In genomic region chr3:99928758-99929408, GRCh38 we compare ENCODE assay signal across 12 cellular contexts.
A peak's percentile ranks its signal among the peaks of the same experiment; 100 is the strongest.
DNase-seq lines count a peak whose midpoint lies in the region; ATAC-seq and TF ChIP-seq lines count a peak whose summit lies in the region.
"Had no signal": no experiment of that assay in that cellular context is flagged by ENCODE, and none has a peak within 500 bp of the region (broad histone marks: within the 10 kb centered on the region; RNA-seq: fewer than 3 reads in every experiment).

No MANE protein-coding gene starts in this region.

- H3K4me1 ChIP-seq in SK-N-SH (ENCODE audit: control insufficient read depth in 1 of 2, insufficient read depth in 2 of 2, low read depth in 1 of 2, low read length in 1 of 2) (peaks cover 6 to 18% of the 10 kb centered on the region in 2 experiments; a peak in 3 of 4 replicates), heart left ventricle (peaks cover 0 to 56% (median 32%) of the 10 kb centered on the region in 12 donors), parathyroid adenoma (peaks cover 11% of the 10 kb centered on the region), ovary (ENCODE audit: insufficient read depth) (peaks cover 8% of the 10 kb centered on the region), right lobe of liver (no peaks in the 10 kb centered on the region)

- H3K27me3 ChIP-seq in SK-N-SH (ENCODE audit: insufficient read depth) (no peaks in the 10 kb centered on the region), heart left ventricle (no peaks in the 10 kb centered on the region), parathyroid adenoma (ENCODE audit: control insufficient read depth, insufficient read depth, low read length) (no peaks in the 10 kb centered on the region), ovary (no peaks in the 10 kb centered on the region), right lobe of liver (no peaks in the 10 kb centered on the region)

- TF ChIP-seq EP300 in SK-N-SH (IDR thresholded peaks at IDR 0.05; ENCODE audit: borderline replicate concordance in 1 of 2, low read depth in 1 of 2, low read length in 1 of 2): no peak
- no peak for TF ChIP-seq EP300 in ovary (IDR thresholded peaks at IDR 0.05)

- WGBS in SK-N-SH (ENCODE audit: low lambda C conversion rate): 93% methylated on average over 4 of the region's 4 CpGs
- 48 to 54% (median 50%) methylated on average over 4 of the region's 4 CpGs for WGBS in heart left ventricle, 4 donors
- 32 to 41% (median 39%) methylated on average over 4 of the region's 4 CpGs for WGBS in ovary, 3 donors
- 69% methylated on average over 4 of the region's 4 CpGs for WGBS in right lobe of liver (ENCODE audit: insufficient coverage, low coverage, low lambda C conversion rate, missing lambda C conversion rate)

- no peaks in the 10 kb centered on the region for H3K79me2 ChIP-seq in SK-N-SH (ENCODE audit: insufficient read depth)
- H3K79me2 ChIP-seq in parathyroid adenoma: no peaks in the 10 kb centered on the region

- no peaks in the 10 kb centered on the region for H3K36me3 ChIP-seq in SK-N-SH (replicated peaks in 1 of 2; ENCODE audit: control insufficient read depth in 1 of 2, insufficient read depth in 2 of 2, low read length in 1 of 2)
- no peaks in the 10 kb centered on the region for H3K36me3 ChIP-seq in heart left ventricle
- H3K36me3 ChIP-seq in parathyroid adenoma (ENCODE audit: control insufficient read depth, insufficient read depth, low read length): no peaks in the 10 kb centered on the region
- H3K36me3 ChIP-seq in ovary: no peaks in the 10 kb centered on the region
- H3K36me3 ChIP-seq in right lobe of liver: no peaks in the 10 kb centered on the region

- H3K4me3 ChIP-seq in SK-N-SH (ENCODE audit: low read depth in 2 of 2, low read length in 1 of 2) (no peak overlapping the region), heart left ventricle (no peak overlapping the region), parathyroid adenoma (ENCODE audit: low read depth, low read length) (no peak overlapping the region), ovary (no peak overlapping the region), right lobe of liver (no peak overlapping the region)

- intact Hi-C loops in heart left ventricle (cut with DNase I): loop anchor here in 4 of 10 donors (5.0 to 10.0 kb wide), 4 partner anchors 54 to 326 kb away; no protein-coding TSS in a partner anchor
- intact Hi-C loops in ovary (cut with DNase I): no loop called here
- intact Hi-C loops in right lobe of liver (cut with DNase I): no loop called here

- H3K9me2 ChIP-seq in SK-N-SH: no peaks in the 10 kb centered on the region

- TF ChIP-seq POLR2A in heart left ventricle (IDR thresholded peaks at IDR 0.05) (no peak), ovary (IDR thresholded peaks at IDR 0.05) (no peak), right lobe of liver (IDR thresholded peaks at IDR 0.05) (no peak)

- no peaks in the 10 kb centered on the region for H3K9me3 ChIP-seq in SK-N-SH
- no peaks in the 10 kb centered on the region for H3K9me3 ChIP-seq in heart left ventricle
- H3K9me3 ChIP-seq in parathyroid adenoma (ENCODE audit: control insufficient read depth, low read length): no peaks in the 10 kb centered on the region
- H3K9me3 ChIP-seq in ovary: no peaks in the 10 kb centered on the region
- no peaks in the 10 kb centered on the region for H3K9me3 ChIP-seq in right lobe of liver

- H3K9ac ChIP-seq in SK-N-SH: no peak overlapping the region
- H3K9ac ChIP-seq in parathyroid adenoma: no peak overlapping the region

- POLR2A ChIA-PET in SK-N-SH (lab: Yijun Ruan, JAX): no interaction called here

- DNase-seq in SK-N-SH (no peak), heart left ventricle (no peak), NCI-H1694 (lab: John Stamatoyannopoulos, UW) (no peak), ovary (no peak), right lobe of liver (no peak)
- DNase-seq: CD4-positive, CD25-positive, alpha-beta regulatory T cell; NCI-H187 treated with DMSO at 0.1 percent for 48 hours; NCI-H510A treated with DMSO at 0.1 percent for 48 hours had no signal

- ATAC-seq in SK-N-SH treated with all-trans-retinoic acid at 6 μM for 48 hours: no peak
- ATAC-seq in heart left ventricle: peak in 3 of 4 donors; percentile 35 to 69 (median 38)
- no peak for ATAC-seq in right lobe of liver
- no peak for ATAC-seq in GM21367 (IDR thresholded peaks at IDR 0.05; ENCODE audit: unreplicated experiment)

- H3K27ac ChIP-seq in SK-N-SH (ENCODE audit: low read depth in 2 of 2, low read length in 1 of 2): no peak overlapping the region
- peak overlapping the region; percentile 35 to 77 (median 62) for H3K27ac ChIP-seq in heart left ventricle
- peak overlapping the region; percentile 55 for H3K27ac ChIP-seq in parathyroid adenoma
- peak overlapping the region in 1 of 2 donors; percentile 62 for H3K27ac ChIP-seq in ovary
- H3K27ac ChIP-seq in right lobe of liver: no peak overlapping the region
- H3K27ac ChIP-seq: 22Rv1 had no signal

- TF ChIP-seq CTCF in SK-N-SH (IDR thresholded peaks at IDR 0.05): peak; percentile 27; the same call in 1 of the 2 replicates
- peak in 4 of 12 donors; percentile 28 to 42 (median 36) for TF ChIP-seq CTCF in heart left ventricle (IDR thresholded peaks at IDR 0.05)
- TF ChIP-seq CTCF in parathyroid adenoma (IDR thresholded peaks at IDR 0.05): peak; percentile 23
- peak in 1 of 3 donors; percentile 9 for TF ChIP-seq CTCF in ovary (IDR thresholded peaks at IDR 0.05)
- TF ChIP-seq CTCF in right lobe of liver (IDR thresholded peaks at IDR 0.05): peak in 1 of 4 donors; percentile 4

- peaks cover 10% of the 10 kb centered on the region for H3F3A ChIP-seq in SK-N-SH (replicated peaks; ENCODE audit: insufficient read depth)

- no peaks in the 10 kb centered on the region for H4K20me1 ChIP-seq in SK-N-SH (ENCODE audit: insufficient read depth)

- CTCF ChIA-PET in SK-N-SH (lab: Yijun Ruan, JAX): no interaction called here

- no peak for TF ChIP-seq RAD21 in SK-N-SH (IDR thresholded peaks at IDR 0.05; ENCODE audit: low read length)

- no peak overlapping the region for H2AFZ ChIP-seq in SK-N-SH (ENCODE audit: low read depth)
- peak overlapping the region; percentile 36 for H2AFZ ChIP-seq in parathyroid adenoma

- no peak overlapping the region for H3K4me2 ChIP-seq in SK-N-SH
- H3K4me2 ChIP-seq in parathyroid adenoma (ENCODE audit: low read length): no peak overlapping the region

TF ChIP-seq in SK-N-SH, 30 proteins besides CTCF, POLR2A, EP300 and RAD21:
- TF ChIP-seq CHD2 (IDR thresholded peaks at IDR 0.05; ENCODE audit: low read length, partially characterized antibody): no peak
- TF ChIP-seq, protein P1, sequence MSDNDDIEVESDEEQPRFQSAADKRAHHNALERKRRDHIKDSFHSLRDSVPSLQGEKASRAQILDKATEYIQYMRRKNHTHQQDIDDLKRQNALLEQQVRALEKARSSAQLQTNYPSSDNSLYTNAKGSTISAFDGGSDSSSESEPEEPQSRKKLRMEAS (IDR thresholded peaks at IDR 0.05; ENCODE audit: low read depth): no peak
- no peak for TF ChIP-seq EZH2phosphoT487 (IDR thresholded peaks at IDR 0.05; ENCODE audit: borderline replicate concordance, low read depth)
- TF ChIP-seq PBX3 (IDR thresholded peaks at IDR 0.05): no peak
- TF ChIP-seq FOXM1 (IDR thresholded peaks at IDR 0.05; ENCODE audit: low read depth): no peak
- no peak for TF ChIP-seq FOXJ3 (CRISPR knock-in tag; IDR thresholded peaks at IDR 0.05)
- no peak for TF ChIP-seq YY1 (IDR thresholded peaks at IDR 0.05; ENCODE audit: low read depth)

TF ChIP-seq in SK-N-SH treated with all-trans-retinoic acid at 6 μM for 48 hours, 23 proteins besides CTCF, POLR2A, EP300 and RAD21:
- no peak for TF ChIP-seq BACH2 (CRISPR knock-in tag; IDR thresholded peaks at IDR 0.05; ENCODE audit: borderline replicate concordance)
- no peak for TF ChIP-seq PPARA (CRISPR knock-in tag; IDR thresholded peaks at IDR 0.05; ENCODE audit: borderline replicate concordance)
- TF ChIP-seq ZFP3 (CRISPR knock-in tag; IDR thresholded peaks at IDR 0.05): no peak
TF ChIP-seq in SK-N-SH treated with all-trans-retinoic acid at 6 μM for 48 hours: peak in this region for 0.

Comparison
In these comparisons a context has a peak if more than half of its experiments do, and no peak if none do; other contexts are left out.
1. H3K27ac ChIP-seq: peak in heart left ventricle (12 of 12) and parathyroid adenoma (single experiment); none in SK-N-SH (0 of 2) and right lobe of liver (0 of 3).
2. ATAC-seq: peak in heart left ventricle (3 of 4); none in SK-N-SH treated with all-trans-retinoic acid at 6 μM for 48 hours (single experiment), right lobe of liver (0 of 4) and GM21367 (single experiment).